In the genomic region with DNA sequence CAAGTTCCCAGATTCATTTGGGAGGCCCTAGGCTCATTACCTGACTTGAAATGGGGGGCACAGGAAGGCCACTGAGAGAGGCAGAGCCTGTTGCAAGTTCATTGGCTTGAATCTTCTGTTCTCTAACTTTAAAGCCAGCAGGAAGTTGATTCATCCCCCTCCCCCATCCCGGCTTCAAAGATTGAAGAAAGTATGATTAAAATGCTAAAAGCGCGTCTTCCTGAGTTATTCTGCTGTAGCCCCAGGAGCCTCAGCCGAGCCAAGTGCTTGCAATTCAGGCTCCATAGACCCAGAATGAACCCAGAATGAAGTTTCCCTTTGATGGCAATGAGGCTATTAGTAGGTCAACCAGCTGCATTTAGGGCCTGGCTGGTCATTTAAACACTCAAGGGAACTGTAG, we compare ENCODE assay signal across 9 cellular contexts. TPM values are rescaled to one million over a fixed set of nuclear protein-coding genes. Genes with fewer than 3 reads are reported as not detected.
A peak's percentile ranks its signal among the peaks of the same experiment; 100 is the strongest.
DNase-seq lines count a peak whose midpoint lies in the region; ATAC-seq and TF ChIP-seq lines count a peak whose summit lies in the region.
"Had no signal": no experiment of that assay in that cellular context is flagged by ENCODE, and none has a peak within 500 bp of the region (broad histone marks: within the 10 kb centered on the region; RNA-seq: fewer than 3 reads in every experiment).

No MANE protein-coding gene starts in this region.

- intact Hi-C loops in activated CD4-positive, alpha-beta memory T cell treated with anti-CD3 and anti-CD28 coated beads for 36 hours (cut with micrococcal nuclease): loop anchor here (1.0 to 5.0 kb wide), 3 partner anchors 16 to 124 kb away; no protein-coding TSS in a partner anchor

- peak; percentile 49 for DNase-seq in HFFc6
- peak; percentile 61 for DNase-seq in activated CD4-positive, alpha-beta memory T cell treated with anti-CD3 and anti-CD28 coated beads for 36 hours
- DNase-seq in fibroblast of peridontal ligament (ENCODE audit: extremely low read depth): peak; percentile 72
- DNase-seq in stimulated activated CD4-positive, alpha-beta T cell treated with anti-CD3 and anti-CD28 coated beads, Interleukin-2, amount 100 ng/mL, for 24 hours: peak; percentile 32 to 47
- no peak for DNase-seq in DMS153 treated with DMSO at 0.1 percent for 48 hours (lab: John Stamatoyannopoulos, UW; ENCODE audit: unreplicated experiment)

- no peak for ATAC-seq in GM18858 (IDR thresholded peaks at IDR 0.05; ENCODE audit: unreplicated experiment)
- no peak for ATAC-seq in HG02623 (IDR thresholded peaks at IDR 0.05; ENCODE audit: unreplicated experiment)
- no peak for ATAC-seq in GM19395 (IDR thresholded peaks at IDR 0.05; ENCODE audit: unreplicated experiment)
- ATAC-seq: K562 had no signal

- H3K4me1 Mint-ChIP-seq in HFFc6 (ENCODE audit: low read depth): peaks cover 62% of the 10 kb centered on the region
- peaks cover 55% of the 10 kb centered on the region for H3K4me1 Mint-ChIP-seq in activated CD4-positive, alpha-beta memory T cell treated with anti-CD3 and anti-CD28 coated beads for 36 hours (ENCODE audit: low read depth)

- CTCF ChIA-PET in activated CD4-positive, alpha-beta memory T cell treated with anti-CD3 and anti-CD28 coated beads for 36 hours (lab: Charles Lee): interaction anchor here (1.5 kb wide), 1 partner anchor 10 kb away, joined by 3 read pairs; no protein-coding TSS in a partner anchor

- POLR2A ChIA-PET in activated CD4-positive, alpha-beta memory T cell treated with anti-CD3 and anti-CD28 coated beads for 36 hours (lab: Charles Lee): no interaction called here

- no peak for TF ChIP-seq CTCF in HFFc6 (IDR thresholded peaks at IDR 0.05)

- H3K36me3 Mint-ChIP-seq in HFFc6 (ENCODE audit: low read depth): no peaks in the 10 kb centered on the region
- no peaks in the 10 kb centered on the region for H3K36me3 Mint-ChIP-seq in activated CD4-positive, alpha-beta memory T cell treated with anti-CD3 and anti-CD28 coated beads for 36 hours

- H3K27ac Mint-ChIP-seq in HFFc6: peak overlapping the region; percentile 88
- peak overlapping the region; percentile 88 for H3K27ac Mint-ChIP-seq in activated CD4-positive, alpha-beta memory T cell treated with anti-CD3 and anti-CD28 coated beads for 36 hours

- no peaks in the 10 kb centered on the region for H3K27me3 Mint-ChIP-seq in HFFc6 (ENCODE audit: insufficient read depth)
- H3K27me3 Mint-ChIP-seq in activated CD4-positive, alpha-beta memory T cell treated with anti-CD3 and anti-CD28 coated beads for 36 hours: no peaks in the 10 kb centered on the region

- H3K4me3 Mint-ChIP-seq in HFFc6: peak overlapping the region; percentile 77
- H3K4me3 Mint-ChIP-seq in activated CD4-positive, alpha-beta memory T cell treated with anti-CD3 and anti-CD28 coated beads for 36 hours: peak overlapping the region; percentile 65

- H3K9me3 Mint-ChIP-seq in HFFc6: no peaks in the 10 kb centered on the region
- no peaks in the 10 kb centered on the region for H3K9me3 Mint-ChIP-seq in activated CD4-positive, alpha-beta memory T cell treated with anti-CD3 and anti-CD28 coated beads for 36 hours

RNA-seq across cellular contexts. Expression of gene CHST7, which starts 14.7 kb away (rescaled TPM):
- 10 to 100 TPM; 16.1 to 17.8 (median 17.0) TPM for total RNA-seq in HFFc6 (2021; fragmentation: NEBNext Ultra II Directional; extraction: Animal tissue kit (Norgen Biotek cat#: 25700))
- total RNA-seq in activated CD4-positive, alpha-beta memory T cell treated with anti-CD3 and anti-CD28 coated beads for 36 hours: 1 to 10 TPM; 5.1 to 6.1 TPM

RNA-seq across cellular contexts. Expression of gene ZNF674, which starts 43.0 kb away (rescaled TPM):
- total RNA-seq in HFFc6 (2021; fragmentation: NEBNext Ultra II Directional; extraction: Animal tissue kit (Norgen Biotek cat#: 25700)): 1 to 10 TPM; 5.1 to 7.1 (median 6.5) TPM
- 1 to 10 TPM; 2.6 to 3.0 TPM for total RNA-seq in activated CD4-positive, alpha-beta memory T cell treated with anti-CD3 and anti-CD28 coated beads for 36 hours
